In genomic region chr12:58041441-58041840, GRCh38 we compare ENCODE assay signal across 34 cellular contexts.
"Had no signal": no experiment of that assay in that cellular context is flagged by ENCODE, and none has a peak within 500 bp of the region (broad histone marks: within the 10 kb centered on the region; RNA-seq: fewer than 3 reads in every experiment).

No MANE protein-coding gene starts in this region.

- DNase-seq: Karpas-422, Kasumi-1, MM.1S, MV-4-11, NCI-H1048, NCI-H1092, NCI-H1092 treated with DMSO at 0.1 percent for 48 hours, NCI-H1105, NCI-H1105 treated with DMSO at 0.1 percent for 48 hours, NCI-H1417, NCI-H1417 treated with DMSO at 0.1 percent for 48 hours, NCI-H1436, NCI-H1436 treated with DMSO at 0.1 percent for 48 hours, NCI-H146, NCI-H1694, NCI-H1694 treated with DMSO at 0.1 percent for 48 hours, NCI-H187, NCI-H187 treated with DMSO at 0.1 percent for 48 hours, NCI-H1930, NCI-H2029, NCI-H2029 treated with DMSO at 0.1 percent for 48 hours, NCI-H2081, NCI-H2081 treated with DMSO at 0.1 percent for 48 hours, NCI-H2107, NCI-H2171, NCI-H2171 treated with DMSO at 0.1 percent for 48 hours, NCI-H2227 treated with DMSO at 0.1 percent for 48 hours, NCI-H226, NCI-H345, NCI-H446, NCI-H446 treated with DMSO at 0.1 percent for 48 hours, NCI-H510A, NCI-H510A treated with DMSO at 0.1 percent for 48 hours had no signal

- H3K27ac ChIP-seq: KMS-11 had no signal
